Comparison of ENCODE assay signal across 13 cellular contexts in the genomic region with DNA sequence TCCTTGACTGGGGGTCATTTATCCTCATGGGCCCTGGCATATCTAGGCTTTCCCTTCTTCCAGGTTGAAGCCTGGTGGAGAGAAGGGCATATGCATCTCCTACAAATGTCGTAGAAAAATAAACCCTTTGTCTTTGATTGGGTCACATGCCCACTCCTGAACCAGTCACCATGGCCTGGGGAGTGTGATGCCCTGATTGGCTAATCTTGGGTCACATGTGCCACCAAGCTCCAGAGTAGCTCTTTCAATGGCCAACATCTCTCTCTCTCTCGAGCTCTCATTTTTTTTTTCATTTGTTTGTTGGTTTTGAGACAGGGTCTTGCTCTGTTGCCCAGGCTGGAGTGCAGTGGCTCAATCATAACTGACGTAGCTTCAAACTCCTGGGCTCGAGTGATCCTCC. TPM values are rescaled to one million over a fixed set of nuclear protein-coding genes. Genes with fewer than 3 reads are reported as not detected.
DNase-seq lines count a peak whose midpoint lies in the region; ATAC-seq and TF ChIP-seq lines count a peak whose summit lies in the region.
"Had no signal": no experiment of that assay in that cellular context is flagged by ENCODE, and none has a peak within 500 bp of the region (broad histone marks: within the 10 kb centered on the region; RNA-seq: fewer than 3 reads in every experiment).

No MANE protein-coding gene starts in this region.

- peaks cover 0 to 2% (median 0%) of the 10 kb centered on the region in 3 donors for H3K4me1 Mint-ChIP-seq in IgD-negative memory B cell

- H3K9me3 ChIP-seq in DND-41 (ENCODE audit: insufficient read depth, low read length, severe bottlenecking) = no peaks in the 10 kb centered on the region
- H3K9me3 ChIP-seq in mammary epithelial cell (replicated peaks; ENCODE audit: insufficient read depth, low read length) = no peaks in the 10 kb centered on the region
- H3K9me3 ChIP-seq: HAP-1 had no signal

- BruUV-seq in mammary epithelial cell (replicated peaks; lab: Mats Ljungman, UMichigan) = no TSS peak

- H3K27ac ChIP-seq in DND-41 (ENCODE audit: low read length) = no peak overlapping the region
- H3K27ac ChIP-seq in mammary epithelial cell (ENCODE audit: insufficient read depth, low read depth, low read length) = no peak overlapping the region

- intact Hi-C loops in mammary epithelial cell (cut with micrococcal nuclease) (loop anchor here (5.0 kb wide), 3 partner anchors 75 to 435 kb away; no protein-coding TSS in a partner anchor), Right ventricle myocardium inferior (cut with DNase I) (no loop called here)

- no peaks in the 10 kb centered on the region for H3K36me3 ChIP-seq in DND-41 (ENCODE audit: insufficient read depth, low read length)
- H3K36me3 ChIP-seq in mammary epithelial cell (ENCODE audit: insufficient read depth, low read length) = no peaks in the 10 kb centered on the region
- H3K36me3 ChIP-seq: HAP-1 had no signal

- in situ Hi-C loops in mammary epithelial cell (cut with MboI; ENCODE audit: low sequenced_read_pairs in 2 of 2) = loop anchor here in 1 of 2 donors (25.0 kb wide), 1 partner anchor 105 kb away; no protein-coding TSS in a partner anchor

- dilution Hi-C loops in mammary epithelial cell (cut with HindIII; ENCODE audit: low sequenced_read_pairs) = no loop called here

- H3K27me3 Mint-ChIP-seq in IgD-negative memory B cell = no peaks in the 10 kb centered on the region

- TF ChIP-seq CTCF in DND-41 (IDR thresholded peaks at IDR 0.05; ENCODE audit: borderline replicate concordance, extremely low read depth, low read length, poor library complexity, severe bottlenecking) (no peak), mammary epithelial cell (conservative IDR thresholded peaks at IDR 0.05 in 1 of 2, IDR thresholded peaks at IDR 0.05 in 1 of 2; ENCODE audit: extremely low read depth in 1 of 2, insufficient read depth in 1 of 2, low read depth in 1 of 2, low read length in 2 of 2) (no peak)

- H3K27ac Mint-ChIP-seq in IgD-negative memory B cell = peak overlapping the region in 2 of 3 donors; percentile 49 to 53
- H3K27ac Mint-ChIP-seq: CD14-positive monocyte; T-helper 1 cell treated with Interleukin-12 subunit alpha and Interleukin-12 subunit beta and Interleukin-4 antibody, amounts not matched to agents 30 μg/mL and 1 μg/mL, for 36 hours had no signal

- ATAC-seq in DND-41 (ENCODE audit: insufficient read depth, low read depth) (no peak), Right ventricle myocardium inferior (no peak)

- DNase-seq in DND-41 = no peak
- DNase-seq in RPMI7951 (ENCODE audit: low read depth) = peak; percentile 36
- DNase-seq in foreskin melanocyte = peak; percentile 40
- DNase-seq in mammary epithelial cell = no peak
- no peak for DNase-seq in inferior parietal cortex (ENCODE audit: extremely low spot score)
- DNase-seq in Right ventricle myocardium inferior (ENCODE audit: missing footprints) = no peak
- DNase-seq: NCI-H1694 treated with DMSO at 0.1 percent for 48 hours, NCI-H748 treated with DMSO at 0.1 percent for 48 hours, SIG-M5 had no signal

- peak overlapping the region; percentile 45; the same call in 1 of the 2 replicates for H2AFZ ChIP-seq in DND-41 (ENCODE audit: low read depth, low read length)
- no peak overlapping the region for H2AFZ ChIP-seq in mammary epithelial cell (ENCODE audit: low read depth, low read length)

- H3K4me2 ChIP-seq in DND-41 (ENCODE audit: insufficient read depth, low read length) (no peak overlapping the region), mammary epithelial cell (ENCODE audit: insufficient read depth, low read depth, low read length) (no peak overlapping the region)

- H3K27me3 ChIP-seq in DND-41 (ENCODE audit: insufficient read depth, low read length, poor library complexity) (no peaks in the 10 kb centered on the region), mammary epithelial cell (ENCODE audit: insufficient read depth, low read length) (no peaks in the 10 kb centered on the region)

- H3K4me3 Mint-ChIP-seq in IgD-negative memory B cell = no peak overlapping the region
- H3K4me3 Mint-ChIP-seq: CD14-positive monocyte; T-helper 1 cell treated with Interleukin-12 subunit alpha and Interleukin-12 subunit beta and Interleukin-4 antibody, amounts not matched to agents 30 μg/mL and 1 μg/mL, for 36 hours had no signal

- H3K79me2 ChIP-seq in DND-41 (ENCODE audit: insufficient read depth, low read length) (no peaks in the 10 kb centered on the region), mammary epithelial cell (ENCODE audit: insufficient read depth, low read length) (no peaks in the 10 kb centered on the region)

- H3K4me1 ChIP-seq in DND-41 (ENCODE audit: insufficient read depth, low read length) (peaks cover 7% of the 10 kb centered on the region), mammary epithelial cell (ENCODE audit: insufficient read depth, low read length) (peaks cover 4% of the 10 kb centered on the region)

- no peaks in the 10 kb centered on the region for H4K20me1 ChIP-seq in DND-41 (ENCODE audit: insufficient read depth, low read length)
- no peaks in the 10 kb centered on the region for H4K20me1 ChIP-seq in mammary epithelial cell (ENCODE audit: insufficient read depth, low read length)

- CTCF ChIA-PET in mammary epithelial cell (lab: Charles Lee; ENCODE audit: low non-redundant PET) = interaction anchor here (0.6 kb wide), 2 partner anchors 45 to 262 kb away, joined by 3 read pairs; no protein-coding TSS in a partner anchor

- H3K36me3 Mint-ChIP-seq in IgD-negative memory B cell = no peaks in the 10 kb centered on the region
- H3K36me3 Mint-ChIP-seq: CD14-positive monocyte had no signal

- WGBS in mammary epithelial cell (ENCODE audit: low coverage, missing lambda C conversion rate) = 93% methylated on average over 2 of the region's 4 CpGs

- no peak overlapping the region for H3K9ac ChIP-seq in DND-41 (ENCODE audit: low read depth, low read length)
- no peak overlapping the region for H3K9ac ChIP-seq in mammary epithelial cell (ENCODE audit: insufficient read depth, low read length)

- H3K4me3 ChIP-seq in DND-41 (ENCODE audit: low read depth in 1 of 2, low read length in 2 of 2) = no peak overlapping the region
- H3K4me3 ChIP-seq in mammary epithelial cell (replicated peaks in 1 of 3; ENCODE audit: insufficient read depth in 1 of 3, low read depth in 2 of 3, low read length in 3 of 3) = no peak overlapping the region
- H3K4me3 ChIP-seq: HAP-1 had no signal

- H3K9me3 Mint-ChIP-seq in IgD-negative memory B cell = no peaks in the 10 kb centered on the region
- H3K9me3 Mint-ChIP-seq: CD14-positive monocyte; T-helper 1 cell treated with Interleukin-12 subunit alpha and Interleukin-12 subunit beta and Interleukin-4 antibody, amounts not matched to agents 30 μg/mL and 1 μg/mL, for 36 hours had no signal

RNA-seq across cellular contexts. Expression of a gene that starts 5.6 kb away (rescaled TPM):
- 86.1 TPM for polyA plus RNA-seq in IgD-negative memory B cell
- 55.4 and 67.3 TPM in 2 replicates for total RNA-seq in RPMI7951 (2014; rRNA removed; shearing (Covaris generic))
- total RNA-seq in mammary epithelial cell = 100 to 1,000 TPM in 1 of 2 donors, 10 to 100 TPM in 1; 81.0 to 166 TPM
- 148 TPM for polyA plus RNA-seq in mammary epithelial cell
- 228 TPM for polyA minus RNA-seq in mammary epithelial cell
- 30.4 TPM for total RNA-seq in Right ventricle myocardium inferior

Comparison
In these comparisons a context has a peak if more than half of its experiments do, and no peak if none do; other contexts are left out.
1. DNase-seq: peak in RPMI7951 (single experiment) and foreskin melanocyte (single experiment); none in DND-41 (single experiment), mammary epithelial cell (single experiment), inferior parietal cortex (single experiment) and Right ventricle myocardium inferior (single experiment).